Comparison of ENCODE assay signal across 8 cellular contexts in the genomic region with DNA sequence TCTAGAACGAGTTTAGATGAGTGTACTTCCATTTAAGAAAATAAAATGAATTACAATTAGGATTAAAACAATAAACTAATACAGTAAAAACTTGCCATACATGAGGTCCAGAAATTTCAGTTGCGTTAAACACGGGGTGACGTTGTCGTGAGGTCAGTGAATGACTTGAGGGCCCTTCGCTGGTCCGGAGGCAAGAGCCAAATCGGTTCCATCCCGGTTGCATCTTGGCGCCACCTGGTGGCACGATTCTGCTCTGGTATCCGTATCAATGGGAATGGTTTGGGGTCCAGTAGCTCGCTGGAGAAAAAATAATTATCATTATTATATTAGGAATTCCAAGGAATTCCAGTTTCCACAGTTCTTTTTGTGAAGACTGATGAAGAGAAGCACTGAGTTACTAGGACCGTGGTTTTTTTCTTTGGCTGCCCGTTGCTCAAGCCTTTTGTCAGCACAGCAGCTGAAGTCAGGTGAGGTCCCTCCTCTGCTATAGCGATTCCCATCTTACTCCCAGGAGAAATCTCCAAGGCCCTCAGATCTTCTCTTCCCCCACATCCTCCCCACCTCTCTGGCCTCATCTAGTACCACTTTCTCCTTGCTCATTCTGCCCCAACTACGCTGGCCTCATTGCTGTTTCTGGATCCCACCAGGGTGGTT.
DNase-seq lines count a peak whose midpoint lies in the region; ATAC-seq and TF ChIP-seq lines count a peak whose summit lies in the region.

No MANE protein-coding gene starts in this region.

- H3K36me3 ChIP-seq in iPS DF 6.9 (ENCODE audit: control insufficient read depth, insufficient read depth, low read length): no peaks in the 10 kb centered on the region

- H3K9me3 ChIP-seq in iPS DF 6.9 (ENCODE audit: control insufficient read depth, insufficient read depth, low read length): no peaks in the 10 kb centered on the region

- no peak overlapping the region for H3K4me3 ChIP-seq in astrocyte of the spinal cord (ENCODE audit: low read depth, low read length)
- no peak overlapping the region for H3K4me3 ChIP-seq in iPS DF 6.9 (ENCODE audit: low read length)

- in situ Hi-C loops in astrocyte of the spinal cord (cut with HindIII; ENCODE audit: low sequenced_read_pairs): no loop called here

- no peaks in the 10 kb centered on the region for H3K4me1 ChIP-seq in iPS DF 6.9 (ENCODE audit: control insufficient read depth, insufficient read depth, low read length)

- no peak overlapping the region for H3K27ac ChIP-seq in iPS DF 6.9 (ENCODE audit: low read length)

- DNase-seq in C1 segment of cervical spinal cord (lab: John Stamatoyannopoulos, UW) (peak in 9 of 14 donors; percentile 2 to 59 (median 27)), NCI-H128 (lab: John Stamatoyannopoulos, UW; ENCODE audit: unreplicated experiment) (peak; percentile 35), T1000 (lab: John Stamatoyannopoulos, UW) (peak; percentile 10), astrocyte of the spinal cord (ENCODE audit: low read depth, low spot score) (peak; percentile 65), iPS DF 6.9 (ENCODE audit: low read depth, low spot score) (peak; percentile 70), OCI-M2 (lab: John Stamatoyannopoulos, UW; ENCODE audit: unreplicated experiment) (no peak)
- peak; percentile 16 to 52 for DNase-seq in stimulated activated CD4-positive, alpha-beta T cell treated with anti-CD3 and anti-CD28 coated beads, Interleukin-1b, Interleukin-23, amount 100 ng/mL, for 1 hour (ENCODE audit: low read depth in 2 of 2)

- WGBS in iPS DF 6.9 (ENCODE audit: insufficient coverage, insufficient read length): no CpG with 5 or more reads among the region's 17 CpGs

- H3K27me3 ChIP-seq in iPS DF 6.9 (ENCODE audit: control insufficient read depth, insufficient read depth, low read length): no peaks in the 10 kb centered on the region

- peak; percentile 87 for TF ChIP-seq CTCF in astrocyte of the spinal cord (IDR thresholded peaks at IDR 0.05; ENCODE audit: low read depth, low read length)

- ATAC-seq in GM21367 (IDR thresholded peaks at IDR 0.05; ENCODE audit: unreplicated experiment): peak; percentile 51
